Comparison of ENCODE assay signal across 9 cellular contexts in genomic region chr3:192122832-192123594, GRCh38.
DNase-seq lines count a peak whose midpoint lies in the region; ATAC-seq and TF ChIP-seq lines count a peak whose summit lies in the region.
"Had no signal": no experiment of that assay in that cellular context is flagged by ENCODE, and none has a peak within 500 bp of the region (broad histone marks: within the 10 kb centered on the region; RNA-seq: fewer than 3 reads in every experiment).

No MANE protein-coding gene starts in this region.

- no peak overlapping the region for H3K27ac Mint-ChIP-seq in activated CD4-positive, alpha-beta memory T cell treated with anti-CD3 and anti-CD28 coated beads, Interleukin-2, amount 10 ng/mL, durations not matched to agents 7 days and 5 days

- no peak for TF ChIP-seq CTCF in lower leg skin (IDR thresholded peaks at IDR 0.05)

- H3K4me3 Mint-ChIP-seq in activated CD4-positive, alpha-beta memory T cell treated with anti-CD3 and anti-CD28 coated beads, Interleukin-2, amount 10 ng/mL, durations not matched to agents 7 days and 5 days, result no peak overlapping the region

- intact Hi-C loops in lower leg skin (cut with DNase I; ENCODE audit: low total_unique reads), result no loop called here

- H3K36me3 Mint-ChIP-seq in activated CD4-positive, alpha-beta memory T cell treated with anti-CD3 and anti-CD28 coated beads, Interleukin-2, amount 10 ng/mL, durations not matched to agents 7 days and 5 days (ENCODE audit: low read depth), result no peaks in the 10 kb centered on the region
- H3K36me3 Mint-ChIP-seq: naive B cell had no signal

- ATAC-seq in GM18519 (IDR thresholded peaks at IDR 0.05; ENCODE audit: low FRiP score, unreplicated experiment) (peak; percentile 84), GM21528 (IDR thresholded peaks at IDR 0.05; ENCODE audit: low FRiP score, unreplicated experiment) (peak; percentile 81), HG03175 (IDR thresholded peaks at IDR 0.05; ENCODE audit: unreplicated experiment) (peak; percentile 87)

- no peak for TF ChIP-seq POLR2A in lower leg skin (IDR thresholded peaks at IDR 0.05)

- WGBS in lower leg skin, 2 donors, result 77 to 78% methylated on average over 13 of the region's 13 CpGs

- POLR2A ChIA-PET in HEK293T (lab: Yijun Ruan, JAX), result no interaction called here
- POLR2A ChIA-PET in activated CD4-positive, alpha-beta memory T cell treated with anti-CD3 and anti-CD28 coated beads, Interleukin-2, amount 10 ng/mL, durations not matched to agents 7 days and 5 days (lab: Charles Lee), result no interaction called here

- no peaks in the 10 kb centered on the region for H3K4me1 Mint-ChIP-seq in activated CD4-positive, alpha-beta memory T cell treated with anti-CD3 and anti-CD28 coated beads, Interleukin-2, amount 10 ng/mL, durations not matched to agents 7 days and 5 days
- H3K4me1 Mint-ChIP-seq: naive B cell had no signal

- H3K9me3 Mint-ChIP-seq in activated CD4-positive, alpha-beta memory T cell treated with anti-CD3 and anti-CD28 coated beads, Interleukin-2, amount 10 ng/mL, durations not matched to agents 7 days and 5 days, result no peaks in the 10 kb centered on the region

- no peaks in the 10 kb centered on the region for H3K27me3 Mint-ChIP-seq in activated CD4-positive, alpha-beta memory T cell treated with anti-CD3 and anti-CD28 coated beads, Interleukin-2, amount 10 ng/mL, durations not matched to agents 7 days and 5 days
- H3K27me3 Mint-ChIP-seq: naive B cell had no signal

- CTCF ChIA-PET in HEK293T (lab: Yijun Ruan, JAX), result no interaction called here
- CTCF ChIA-PET in activated CD4-positive, alpha-beta memory T cell treated with anti-CD3 and anti-CD28 coated beads, Interleukin-2, amount 10 ng/mL, durations not matched to agents 7 days and 5 days (lab: Charles Lee), result no interaction called here

- peak; percentile 3 for DNase-seq in astrocyte of the hippocampus (ENCODE audit: low read depth, low spot score)
- no peak for DNase-seq in NCI-H1417 (lab: John Stamatoyannopoulos, UW)
- no peak for DNase-seq in HEK293T (ENCODE audit: extremely low spot score)
- no peak for DNase-seq in activated CD4-positive, alpha-beta memory T cell treated with anti-CD3 and anti-CD28 coated beads, Interleukin-2, amount 10 ng/mL, durations not matched to agents 7 days and 5 days
- no peak for DNase-seq in lower leg skin (ENCODE audit: low spot score in 2 of 2)
- DNase-seq: naive B cell had no signal

- no peak overlapping the region for H3K4me3 ChIP-seq in lower leg skin (ENCODE audit: low read depth, poor library complexity, severe bottlenecking)

TF ChIP-seq in HEK293T, 16 proteins besides CTCF, POLR2A, EP300 and RAD21:
- TF ChIP-seq PKNOX1 (IDR thresholded peaks at IDR 0.05) (no peak), FOXA1 (IDR thresholded peaks at IDR 0.05) (no peak), L3MBTL2 (conservative IDR thresholded peaks at IDR 0.05) (no peak), SP1 (IDR thresholded peaks at IDR 0.05) (no peak), SUZ12 (IDR thresholded peaks at IDR 0.05) (no peak), ZNF384 (IDR thresholded peaks at IDR 0.05) (no peak), ARNT (IDR thresholded peaks at IDR 0.05) (no peak), ELF4 (IDR thresholded peaks at IDR 0.05) (no peak), NFRKB (IDR thresholded peaks at IDR 0.05) (no peak), HDGF (IDR thresholded peaks at IDR 0.05; ENCODE audit: borderline replicate concordance) (no peak), BHLHE40 (IDR thresholded peaks at IDR 0.05; ENCODE audit: borderline replicate concordance) (no peak), FOXK2 (IDR thresholded peaks at IDR 0.05) (no peak), CTBP1 (IDR thresholded peaks at IDR 0.05; ENCODE audit: borderline replicate concordance) (no peak), TARDBP (IDR thresholded peaks at IDR 0.05) (no peak), LEF1 (IDR thresholded peaks at IDR 0.05; ENCODE audit: borderline replicate concordance) (no peak), FOXM1 (IDR thresholded peaks at IDR 0.05; ENCODE audit: borderline replicate concordance) (no peak)
